8 cellular contexts compared by ENCODE assay signal in genomic region chr12:1093166-1093751, GRCh38.
DNase-seq lines count a peak whose midpoint lies in the region; ATAC-seq and TF ChIP-seq lines count a peak whose summit lies in the region.

No MANE protein-coding gene starts in this region.

- H3K27me3 Mint-ChIP-seq in activated naive CD4-positive, alpha-beta T cell treated with anti-CD3 and anti-CD28 coated beads for 36 hours (ENCODE audit: low read depth): no peaks in the 10 kb centered on the region
- no peaks in the 10 kb centered on the region for H3K27me3 Mint-ChIP-seq in chondrocyte (ENCODE audit: low read depth)

- H3K27me3 ChIP-seq in lung (ENCODE audit: control insufficient read depth, insufficient read depth): no peaks in the 10 kb centered on the region

- no peaks in the 10 kb centered on the region for H3K4me1 ChIP-seq in lung (ENCODE audit: control insufficient read depth in 2 of 2, insufficient read depth in 2 of 2, low read length in 2 of 2)

- H3K9me3 Mint-ChIP-seq in activated naive CD4-positive, alpha-beta T cell treated with anti-CD3 and anti-CD28 coated beads for 36 hours: no peaks in the 10 kb centered on the region
- H3K9me3 Mint-ChIP-seq in chondrocyte (ENCODE audit: low read depth): no peaks in the 10 kb centered on the region

- WGBS in lung, 2 donors: 42 to 45% methylated on average over 6 of the region's 6 CpGs

- no peaks in the 10 kb centered on the region for H3K36me3 ChIP-seq in lung (ENCODE audit: control insufficient read depth in 2 of 2, insufficient read depth in 2 of 2, low read length in 2 of 2)

- H3K4me3 ChIP-seq in LNCaP clone FGC (ENCODE audit: low read depth, low read length): no peak overlapping the region
- H3K4me3 ChIP-seq in lung: no peak overlapping the region

- TF ChIP-seq CTCF in LNCaP clone FGC (IDR thresholded peaks at IDR 0.05; ENCODE audit: control insufficient read depth, extremely low read depth, insufficient read depth): peak; percentile 84
- peak; percentile 88 for TF ChIP-seq CTCF in chondrocyte (IDR thresholded peaks at IDR 0.05)
- TF ChIP-seq CTCF in lung (IDR thresholded peaks at IDR 0.05; ENCODE audit: control extremely low read depth, extremely low read depth): peak; percentile 56

- no peak overlapping the region for H3K4me3 Mint-ChIP-seq in activated naive CD4-positive, alpha-beta T cell treated with anti-CD3 and anti-CD28 coated beads for 36 hours
- H3K4me3 Mint-ChIP-seq in chondrocyte (ENCODE audit: unreplicated experiment): no peak overlapping the region

- peaks cover 20% of the 10 kb centered on the region for H3K4me1 Mint-ChIP-seq in activated naive CD4-positive, alpha-beta T cell treated with anti-CD3 and anti-CD28 coated beads for 36 hours (ENCODE audit: low read depth)
- H3K4me1 Mint-ChIP-seq in chondrocyte (ENCODE audit: low read depth): peaks cover 16% of the 10 kb centered on the region

- peak; percentile 51 for DNase-seq in activated naive CD4-positive, alpha-beta T cell treated with anti-CD3 and anti-CD28 coated beads for 36 hours
- no peak for DNase-seq in activated naive CD4-positive, alpha-beta T cell (lab: John Stamatoyannopoulos, UW)
- DNase-seq in LNCaP clone FGC (ENCODE audit: low read depth) (no peak), RKO (ENCODE audit: low spot score) (peak; percentile 71), chondrocyte (ENCODE audit: low spot score) (no peak), lung (ENCODE audit: low spot score) (no peak), occipital lobe (lab: John Stamatoyannopoulos, UW) (no peak)

- no peak overlapping the region for H3K27ac Mint-ChIP-seq in activated naive CD4-positive, alpha-beta T cell treated with anti-CD3 and anti-CD28 coated beads for 36 hours
- H3K27ac Mint-ChIP-seq in chondrocyte (ENCODE audit: unreplicated experiment): no peak overlapping the region

- no peak overlapping the region for H3K27ac ChIP-seq in lung (ENCODE audit: low read depth in 1 of 2, low read length in 1 of 2)

- intact Hi-C loops in activated naive CD4-positive, alpha-beta T cell treated with anti-CD3 and anti-CD28 coated beads for 36 hours (cut with micrococcal nuclease): loop anchor here (5.0 kb wide), 2 partner anchors 146 to 276 kb away; partner anchors contain the start of gene RAD52

- no peak for ATAC-seq in lung (ENCODE audit: insufficient read depth, low FRiP score)
- ATAC-seq in GM19463 (IDR thresholded peaks at IDR 0.05; ENCODE audit: unreplicated experiment): no peak

- no peaks in the 10 kb centered on the region for H3K9me3 ChIP-seq in lung (ENCODE audit: control insufficient read depth in 2 of 2, insufficient read depth in 1 of 2, low read length in 1 of 2)

- no peaks in the 10 kb centered on the region for H3K36me3 Mint-ChIP-seq in activated naive CD4-positive, alpha-beta T cell treated with anti-CD3 and anti-CD28 coated beads for 36 hours (ENCODE audit: low read depth)
- H3K36me3 Mint-ChIP-seq in chondrocyte (ENCODE audit: low read depth): no peaks in the 10 kb centered on the region

- CTCF ChIA-PET in activated naive CD4-positive, alpha-beta T cell treated with anti-CD3 and anti-CD28 coated beads for 36 hours (lab: Charles Lee): interaction anchor here (0.6 to 1.9 kb wide), 28 partner anchors 9 to 554 kb away, joined by 3 to 9 read pairs (median 4); partner anchors contain the start of gene RAD52

Comparison
In these comparisons a context has a peak if more than half of its experiments do, and no peak if none do; other contexts are left out.
1. DNase-seq: peak in activated naive CD4-positive, alpha-beta T cell treated with anti-CD3 and anti-CD28 coated beads for 36 hours (single experiment) and RKO (single experiment); none in activated naive CD4-positive, alpha-beta T cell (0 of 4), LNCaP clone FGC (single experiment), chondrocyte (single experiment), lung (single experiment) and occipital lobe (single experiment).
2. Peak in every context shown above with its lines, with median percentiles within 50 percentile points of each other: CTCF ChIP-seq.